16 cellular contexts compared by ENCODE assay signal in genomic region chr16:20676867-20677266, GRCh38. TPM values are rescaled to one million over a fixed set of nuclear protein-coding genes. Genes with fewer than 3 reads are reported as not detected.
A peak's percentile ranks its signal among the peaks of the same experiment; 100 is the strongest.
DNase-seq lines count a peak whose midpoint lies in the region; ATAC-seq and TF ChIP-seq lines count a peak whose summit lies in the region.
"Had no signal": no experiment of that assay in that cellular context is flagged by ENCODE, and none has a peak within 500 bp of the region (broad histone marks: within the 10 kb centered on the region; RNA-seq: fewer than 3 reads in every experiment).

No MANE protein-coding gene starts in this region.

- peaks cover 18% of the 10 kb centered on the region for H3K79me1 ChIP-seq in trophoblast cell (ENCODE audit: low read length)

- no peaks in the 10 kb centered on the region for H3K27me3 Mint-ChIP-seq in CD8-positive, alpha-beta T cell (ENCODE audit: low read depth)
- H3K27me3 Mint-ChIP-seq in dendritic cell treated with granulocyte-macrophage colony-stimulating factor and Interleukin-4, amounts not matched to agents 40 ng/mL and 50 ng/mL, for 4 days = no peaks in the 10 kb centered on the region
- H3K27me3 Mint-ChIP-seq in neural progenitor cell (ENCODE audit: insufficient read depth, low read depth) = peaks cover 3% of the 10 kb centered on the region
- no peaks in the 10 kb centered on the region for H3K27me3 Mint-ChIP-seq in activated CD4-positive, alpha-beta memory T cell treated with anti-CD3 and anti-CD28 coated beads for 36 hours
- H3K27me3 Mint-ChIP-seq: activated CD8-positive, alpha-beta memory T cell treated with anti-CD3 and anti-CD28 coated beads, Interleukin-2, amount 10 ng/mL, durations not matched to agents 7 days and 5 days; activated naive CD8-positive, alpha-beta T cell had no signal

- no peak overlapping the region for H2BK5ac ChIP-seq in trophoblast cell (ENCODE audit: low read depth, low read length, poor library complexity)

- H3K4me2 ChIP-seq in Karpas-422 (ENCODE audit: low read depth, low read length, poor library complexity, severe bottlenecking) = no peak overlapping the region
- H3K4me2 ChIP-seq in neural progenitor cell = peak overlapping the region; percentile 59
- no peak overlapping the region for H3K4me2 ChIP-seq in trophoblast cell (ENCODE audit: low read length)

- peaks cover 22% of the 10 kb centered on the region for H3F3A ChIP-seq in neural progenitor cell (ENCODE audit: low read depth)

- no peak overlapping the region for H3K14ac ChIP-seq in trophoblast cell (ENCODE audit: low read length)

- no peak overlapping the region for H2BK12ac ChIP-seq in trophoblast cell (ENCODE audit: low read length)

- no peak overlapping the region for H2AFZ ChIP-seq in Karpas-422 (ENCODE audit: low read length)
- H2AFZ ChIP-seq in neural progenitor cell (replicated peaks) = no peak overlapping the region
- no peak overlapping the region for H2AFZ ChIP-seq in trophoblast cell (ENCODE audit: insufficient read depth, low read length, poor library complexity)

- no peak for ATAC-seq in CD8-positive, alpha-beta T cell
- ATAC-seq in HG03039 (IDR thresholded peaks at IDR 0.05; ENCODE audit: unreplicated experiment) (no peak), HG03095 (IDR thresholded peaks at IDR 0.05; ENCODE audit: unreplicated experiment) (no peak)
- ATAC-seq: activated CD8-positive, alpha-beta memory T cell treated with anti-CD3 and anti-CD28 coated beads, Interleukin-2, amount 10 ng/mL, durations not matched to agents 7 days and 5 days had no signal

- H3K4ac ChIP-seq in trophoblast cell (ENCODE audit: low read depth, low read length) = no peak overlapping the region

- no peak overlapping the region for H2AK5ac ChIP-seq in trophoblast cell (ENCODE audit: low read length)

- no peak for TF ChIP-seq CTCF in CD8-positive, alpha-beta T cell (IDR thresholded peaks at IDR 0.05)
- TF ChIP-seq CTCF in neural progenitor cell (IDR thresholded peaks at IDR 0.05) = peak; percentile 22

- H3K9me3 Mint-ChIP-seq in CD8-positive, alpha-beta T cell = no peaks in the 10 kb centered on the region
- no peaks in the 10 kb centered on the region for H3K9me3 Mint-ChIP-seq in dendritic cell treated with granulocyte-macrophage colony-stimulating factor and Interleukin-4, amounts not matched to agents 40 ng/mL and 50 ng/mL, for 4 days
- H3K9me3 Mint-ChIP-seq in neural progenitor cell = no peaks in the 10 kb centered on the region
- H3K9me3 Mint-ChIP-seq in activated CD4-positive, alpha-beta memory T cell treated with anti-CD3 and anti-CD28 coated beads for 36 hours = no peaks in the 10 kb centered on the region

- H3K27me3 ChIP-seq in CD8-positive, alpha-beta T cell (ENCODE audit: insufficient read depth, low read length) = no peaks in the 10 kb centered on the region
- H3K27me3 ChIP-seq in Karpas-422 (ENCODE audit: low read length) = no peaks in the 10 kb centered on the region
- no peaks in the 10 kb centered on the region for H3K27me3 ChIP-seq in neural progenitor cell
- no peaks in the 10 kb centered on the region for H3K27me3 ChIP-seq in trophoblast cell (ENCODE audit: insufficient read depth, low read length)
- H3K27me3 ChIP-seq: SJCRH30 had no signal

- H3K23ac ChIP-seq in trophoblast cell (ENCODE audit: low read length) = no peak overlapping the region

- no peaks in the 10 kb centered on the region for H3K36me3 ChIP-seq in CD8-positive, alpha-beta T cell (ENCODE audit: insufficient read depth, low read length)
- H3K36me3 ChIP-seq in Karpas-422 (ENCODE audit: insufficient read depth, low read length) (no peaks in the 10 kb centered on the region), neural progenitor cell (no peaks in the 10 kb centered on the region), trophoblast cell (ENCODE audit: control insufficient read depth in 1 of 2, insufficient read depth in 2 of 2, low read length in 2 of 2) (no peaks in the 10 kb centered on the region)
- H3K36me3 ChIP-seq: SJCRH30 had no signal

- no peak overlapping the region for H4K12ac ChIP-seq in trophoblast cell (ENCODE audit: low read depth, low read length)

- H3K9ac ChIP-seq in Karpas-422 (ENCODE audit: low read length) = no peak overlapping the region
- H3K9ac ChIP-seq in neural progenitor cell = no peak overlapping the region
- H3K9ac ChIP-seq in trophoblast cell (ENCODE audit: low read length) = no peak overlapping the region

- H2BK120ac ChIP-seq in trophoblast cell (ENCODE audit: insufficient read depth, low read length, poor library complexity) = no peak overlapping the region

- H3K4me1 Mint-ChIP-seq in CD8-positive, alpha-beta T cell (ENCODE audit: low read depth) = peaks cover 39% of the 10 kb centered on the region
- H3K4me1 Mint-ChIP-seq in dendritic cell treated with granulocyte-macrophage colony-stimulating factor and Interleukin-4, amounts not matched to agents 40 ng/mL and 50 ng/mL, for 4 days (ENCODE audit: low read depth) = peaks cover 40% of the 10 kb centered on the region
- peaks cover 52% of the 10 kb centered on the region for H3K4me1 Mint-ChIP-seq in neural progenitor cell
- H3K4me1 Mint-ChIP-seq in activated CD4-positive, alpha-beta memory T cell treated with anti-CD3 and anti-CD28 coated beads for 36 hours (ENCODE audit: low read depth) = peaks cover 32% of the 10 kb centered on the region

- peak overlapping the region; percentile 86 for H3K4me3 Mint-ChIP-seq in CD8-positive, alpha-beta T cell
- no peak overlapping the region for H3K4me3 Mint-ChIP-seq in dendritic cell treated with granulocyte-macrophage colony-stimulating factor and Interleukin-4, amounts not matched to agents 40 ng/mL and 50 ng/mL, for 4 days
- no peak overlapping the region for H3K4me3 Mint-ChIP-seq in neural progenitor cell
- no peak overlapping the region for H3K4me3 Mint-ChIP-seq in activated CD4-positive, alpha-beta memory T cell treated with anti-CD3 and anti-CD28 coated beads for 36 hours
- H3K4me3 Mint-ChIP-seq: activated CD8-positive, alpha-beta memory T cell treated with anti-CD3 and anti-CD28 coated beads, Interleukin-2, amount 10 ng/mL, durations not matched to agents 7 days and 5 days had no signal

- no peak overlapping the region for H3K4me3 ChIP-seq in CD8-positive, alpha-beta T cell (ENCODE audit: low read depth, low read length)
- H3K4me3 ChIP-seq in Karpas-422 (ENCODE audit: low read length) (no peak overlapping the region), neural progenitor cell (no peak overlapping the region), trophoblast cell (ENCODE audit: low read depth, low read length) (no peak overlapping the region)
- H3K4me3 ChIP-seq: SJCRH30 had no signal

- no peaks in the 10 kb centered on the region for H4K20me1 ChIP-seq in Karpas-422 (ENCODE audit: insufficient read depth, low read depth, low read length)
- no peaks in the 10 kb centered on the region for H4K20me1 ChIP-seq in neural progenitor cell (ENCODE audit: low read depth)

- no peak overlapping the region for H3K18ac ChIP-seq in trophoblast cell (ENCODE audit: low read length)

- H3K27ac Mint-ChIP-seq in CD8-positive, alpha-beta T cell = peak overlapping the region; percentile 20
- peak overlapping the region; percentile 74 for H3K27ac Mint-ChIP-seq in dendritic cell treated with granulocyte-macrophage colony-stimulating factor and Interleukin-4, amounts not matched to agents 40 ng/mL and 50 ng/mL, for 4 days
- H3K27ac Mint-ChIP-seq in neural progenitor cell = no peak overlapping the region
- H3K27ac Mint-ChIP-seq in activated CD4-positive, alpha-beta memory T cell treated with anti-CD3 and anti-CD28 coated beads for 36 hours = no peak overlapping the region
- H3K27ac Mint-ChIP-seq: activated CD8-positive, alpha-beta memory T cell treated with anti-CD3 and anti-CD28 coated beads, Interleukin-2, amount 10 ng/mL, durations not matched to agents 7 days and 5 days; activated naive CD8-positive, alpha-beta T cell had no signal

- CTCF ChIA-PET in CD8-positive, alpha-beta T cell (lab: Charles Lee) = no interaction called here
- CTCF ChIA-PET in activated CD4-positive, alpha-beta memory T cell treated with anti-CD3 and anti-CD28 coated beads for 36 hours (lab: Charles Lee) = interaction anchor here (1.3 kb wide), 1 partner anchor 64 kb away, joined by 4 read pairs; no protein-coding TSS in a partner anchor

- POLR2A ChIA-PET in CD8-positive, alpha-beta T cell (lab: Charles Lee) = interaction anchor here (1.1 kb wide), 1 partner anchor 8 kb away, joined by 4 read pairs; no protein-coding TSS in a partner anchor
- POLR2A ChIA-PET in activated CD4-positive, alpha-beta memory T cell treated with anti-CD3 and anti-CD28 coated beads for 36 hours (lab: Charles Lee) = no interaction called here

- H3K79me2 ChIP-seq in Karpas-422 (ENCODE audit: low read length) = no peaks in the 10 kb centered on the region
- H3K79me2 ChIP-seq in neural progenitor cell (ENCODE audit: low read depth) = no peaks in the 10 kb centered on the region
- peaks cover 3% of the 10 kb centered on the region for H3K79me2 ChIP-seq in trophoblast cell (ENCODE audit: control insufficient read depth, insufficient read depth, low read length, poor library complexity)

- H3K9me2 ChIP-seq in Karpas-422 (replicated peaks; ENCODE audit: insufficient read depth, low read length) = no peaks in the 10 kb centered on the region

- H4K91ac ChIP-seq in trophoblast cell (ENCODE audit: low read depth, low read length) = no peak overlapping the region

- H3K27ac ChIP-seq in CD8-positive, alpha-beta T cell (ENCODE audit: low read depth, low read length) = peak overlapping the region; percentile 16
- H3K27ac ChIP-seq in Karpas-422 (ENCODE audit: low read length) (no peak overlapping the region), neural progenitor cell (no peak overlapping the region), trophoblast cell (ENCODE audit: low read depth, low read length) (no peak overlapping the region)
- H3K27ac ChIP-seq: SJCRH30 had no signal

- H4K8ac ChIP-seq in trophoblast cell (ENCODE audit: low read depth, low read length) = no peak overlapping the region

- intact Hi-C loops in CD8-positive, alpha-beta T cell (cut with DNase I, micrococcal nuclease) = no loop called here
- intact Hi-C loops in dendritic cell treated with granulocyte-macrophage colony-stimulating factor and Interleukin-4, amounts not matched to agents 40 ng/mL and 50 ng/mL, for 4 days (cut with micrococcal nuclease) = no loop called here
- intact Hi-C loops in activated CD4-positive, alpha-beta memory T cell treated with anti-CD3 and anti-CD28 coated beads for 36 hours (cut with micrococcal nuclease) = loop anchor here (5.0 kb wide), 1 partner anchor 65 kb away; the partner anchor contains the start of gene THUMPD1

- no peaks in the 10 kb centered on the region for H3K9me3 ChIP-seq in CD8-positive, alpha-beta T cell (ENCODE audit: low read length)
- H3K9me3 ChIP-seq in Karpas-422 (ENCODE audit: low read length) (no peaks in the 10 kb centered on the region), neural progenitor cell (ENCODE audit: low read depth) (no peaks in the 10 kb centered on the region), trophoblast cell (ENCODE audit: insufficient read depth, low read depth, low read length) (no peaks in the 10 kb centered on the region)
- H3K9me3 ChIP-seq: SJCRH30 had no signal

- no peaks in the 10 kb centered on the region for H3K36me3 Mint-ChIP-seq in CD8-positive, alpha-beta T cell
- no peaks in the 10 kb centered on the region for H3K36me3 Mint-ChIP-seq in dendritic cell treated with granulocyte-macrophage colony-stimulating factor and Interleukin-4, amounts not matched to agents 40 ng/mL and 50 ng/mL, for 4 days (ENCODE audit: low read depth)
- H3K36me3 Mint-ChIP-seq in neural progenitor cell = no peaks in the 10 kb centered on the region
- no peaks in the 10 kb centered on the region for H3K36me3 Mint-ChIP-seq in activated CD4-positive, alpha-beta memory T cell treated with anti-CD3 and anti-CD28 coated beads for 36 hours
- H3K36me3 Mint-ChIP-seq: activated CD8-positive, alpha-beta memory T cell treated with anti-CD3 and anti-CD28 coated beads, Interleukin-2, amount 10 ng/mL, durations not matched to agents 7 days and 5 days; activated naive CD8-positive, alpha-beta T cell had no signal

- no peak for DNase-seq in CD8-positive, alpha-beta T cell
- DNase-seq in Karpas-422 (peak; percentile 1), neural progenitor cell (ENCODE audit: low spot score) (no peak), trophoblast cell (no peak)
- no peak for DNase-seq in activated CD4-positive, alpha-beta memory T cell treated with anti-CD3 and anti-CD28 coated beads for 36 hours
- DNase-seq: activated CD8-positive, alpha-beta memory T cell treated with anti-CD3 and anti-CD28 coated beads, Interleukin-2, amount 10 ng/mL, durations not matched to agents 7 days and 5 days; midbrain; NCI-H187 treated with DMSO at 0.1 percent for 48 hours; SJCRH30; stimulated activated CD4-positive, alpha-beta T cell treated with anti-CD3 and anti-CD28 coated beads, Interleukin-2, amount 100 ng/mL, for 24 hours had no signal

- peaks cover 16% of the 10 kb centered on the region for H3K4me1 ChIP-seq in CD8-positive, alpha-beta T cell (ENCODE audit: insufficient read depth, low read length)
- no peaks in the 10 kb centered on the region for H3K4me1 ChIP-seq in Karpas-422 (ENCODE audit: low read length)
- peaks cover 29% of the 10 kb centered on the region for H3K4me1 ChIP-seq in neural progenitor cell
- H3K4me1 ChIP-seq in trophoblast cell (ENCODE audit: control insufficient read depth in 1 of 2, insufficient read depth in 2 of 2, low read length in 2 of 2) = peaks cover 19 to 25% of the 10 kb centered on the region in 2 experiments

RNA-seq across cellular contexts. Expression of gene ACSM1, which starts 20.6 kb away (rescaled TPM):
- under 1 TPM in 1 of 2 experiments, not detected in 1; 0.22 TPM for total RNA-seq in CD8-positive, alpha-beta T cell
- total RNA-seq in Karpas-422 (2014; rRNA removed; shearing (Covaris generic); ENCODE audit: low replicate concordance) = not detected in 2 replicates
- total RNA-seq in neural progenitor cell (ENCODE audit: low replicate concordance) = not detected in 2 replicates
- polyA plus RNA-seq in trophoblast cell (2013) = 0.06 and 0.08 TPM in 2 replicates
- total RNA-seq in activated CD4-positive, alpha-beta memory T cell treated with anti-CD3 and anti-CD28 coated beads for 36 hours = not detected
- total RNA-seq: activated CD8-positive, alpha-beta memory T cell treated with anti-CD3 and anti-CD28 coated beads, Interleukin-2, amount 10 ng/mL, durations not matched to agents 7 days and 5 days; chondrocyte; fibroblast of lung had no signal
- polyA plus RNA-seq: fibroblast of lung had no signal

Comparison
In these comparisons a context has a peak if more than half of its experiments do, and no peak if none do; other contexts are left out.
1. H3K27ac Mint-ChIP-seq: peak in CD8-positive, alpha-beta T cell (single experiment) and dendritic cell treated with granulocyte-macrophage colony-stimulating factor and Interleukin-4, amounts not matched to agents 40 ng/mL and 50 ng/mL, for 4 days (single experiment); none in neural progenitor cell (single experiment) and activated CD4-positive, alpha-beta memory T cell treated with anti-CD3 and anti-CD28 coated beads for 36 hours (single experiment).